Comparison of ENCODE assay signal across 10 cellular contexts in the genomic region with DNA sequence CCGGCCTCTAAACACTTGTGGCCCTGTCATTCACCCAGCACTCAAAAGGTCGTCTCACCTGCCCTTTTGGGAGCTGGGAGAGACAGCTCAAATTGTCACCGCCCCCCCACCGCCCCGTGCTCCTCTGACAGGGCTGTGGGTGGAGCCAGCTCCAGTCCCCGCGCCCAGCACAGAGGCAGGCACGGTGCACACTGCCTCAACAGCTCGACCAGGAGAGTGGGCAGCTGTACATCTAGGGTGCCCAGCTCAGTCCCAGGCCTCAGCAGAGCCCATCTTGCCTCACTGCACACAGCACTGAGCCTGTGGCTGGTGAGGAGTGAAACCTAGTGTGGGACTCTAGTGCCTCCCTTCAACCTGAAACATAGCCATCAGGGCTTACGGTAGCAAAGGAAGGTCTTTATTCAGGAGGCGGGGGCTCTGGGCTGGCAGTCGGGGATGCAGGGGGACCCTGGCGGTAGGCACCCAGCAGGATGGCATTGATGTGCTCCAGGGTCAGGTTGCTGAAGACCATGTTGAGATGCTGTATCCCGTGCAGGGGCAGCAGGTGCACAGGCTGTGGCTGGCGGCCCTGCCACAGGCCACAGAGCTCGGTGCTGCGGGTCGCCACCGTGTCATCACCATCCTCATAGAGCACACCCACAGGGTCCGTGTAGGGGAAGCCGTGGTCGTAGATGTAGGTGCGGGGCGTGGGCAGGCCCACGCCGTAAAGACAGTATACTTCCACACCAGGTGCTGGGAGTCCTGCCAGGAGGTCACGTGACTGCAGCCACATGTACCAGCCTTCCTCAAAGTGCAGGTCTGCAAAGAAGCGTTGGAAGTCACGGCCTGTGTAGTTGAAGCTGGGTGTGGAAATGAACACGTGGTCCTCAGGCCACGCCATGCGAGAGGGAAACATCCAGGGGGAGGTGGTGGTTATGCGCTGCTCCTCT. TPM values are rescaled to one million over a fixed set of nuclear protein-coding genes. Genes with fewer than 3 reads are reported as not detected.
DNase-seq lines count a peak whose midpoint lies in the region; ATAC-seq and TF ChIP-seq lines count a peak whose summit lies in the region.
"Had no signal": no experiment of that assay in that cellular context is flagged by ENCODE, and none has a peak within 500 bp of the region (broad histone marks: within the 10 kb centered on the region; RNA-seq: fewer than 3 reads in every experiment).

No MANE protein-coding gene starts in this region.

- H3K4me3 ChIP-seq in CD8-positive, alpha-beta T cell (ENCODE audit: low read depth, low read length), result no peak overlapping the region

- H3K36me3 ChIP-seq in CD8-positive, alpha-beta T cell (ENCODE audit: insufficient read depth, low read length), result peaks cover 11% of the 10 kb centered on the region

- CTCF ChIA-PET in CD8-positive, alpha-beta T cell (lab: Charles Lee), result interaction anchor here (0.6 to 6.7 kb wide), 10 partner anchors 9 to 123 kb away, joined by 3 to 42 read pairs (median 8); a partner anchor contains a TSS
- CTCF ChIA-PET in MCF 10A (lab: Yijun Ruan, JAX), result interaction anchor here (0.7 to 2.3 kb wide), 4 partner anchors 10 to 123 kb away, joined by 3 to 6 read pairs (median 4); no protein-coding TSS in a partner anchor

- BruUV-seq in MCF 10A (replicated peaks; lab: Mats Ljungman, UMichigan), result no TSS peak

- H3K4me1 ChIP-seq in CD8-positive, alpha-beta T cell (ENCODE audit: insufficient read depth, low read length), result peaks cover 53% of the 10 kb centered on the region

- POLR2A ChIA-PET in CD8-positive, alpha-beta T cell (lab: Charles Lee), result no interaction called here
- POLR2A ChIA-PET in MCF 10A (lab: Yijun Ruan, JAX), result interaction anchor here (0.7 to 2.8 kb wide), 5 partner anchors 8 to 133 kb away, joined by 3 to 11 read pairs (median 3); a partner anchor contains a TSS

- peak overlapping the region; percentile 35 for H3K4me3 Mint-ChIP-seq in CD8-positive, alpha-beta T cell
- peak overlapping the region; percentile 78 for H3K4me3 Mint-ChIP-seq in T-helper 17 cell
- peak overlapping the region; percentile 29 for H3K4me3 Mint-ChIP-seq in activated naive CD8-positive, alpha-beta T cell treated with anti-CD3 and anti-CD28 coated beads, Interleukin-2, amount 50 U/mL, for 24 hours
- H3K4me3 Mint-ChIP-seq in MCF 10A (ENCODE audit: unreplicated experiment), result no peak overlapping the region

- H3K4me1 Mint-ChIP-seq in CD8-positive, alpha-beta T cell (ENCODE audit: low read depth), result peaks cover 46% of the 10 kb centered on the region
- H3K4me1 Mint-ChIP-seq in T-helper 17 cell (peaks cover 31% of the 10 kb centered on the region), MCF 10A (ENCODE audit: insufficient read depth, unreplicated experiment) (peaks cover 21% of the 10 kb centered on the region)
- peaks cover 42% of the 10 kb centered on the region for H3K4me1 Mint-ChIP-seq in activated naive CD8-positive, alpha-beta T cell treated with anti-CD3 and anti-CD28 coated beads, Interleukin-2, amount 50 U/mL, for 24 hours

- no peak for TF ChIP-seq CTCF in CD8-positive, alpha-beta T cell (IDR thresholded peaks at IDR 0.05)
- TF ChIP-seq CTCF in MCF 10A (IDR thresholded peaks at IDR 0.05; ENCODE audit: unreplicated experiment), result no peak

- peaks cover 24% of the 10 kb centered on the region for H3K36me3 Mint-ChIP-seq in CD8-positive, alpha-beta T cell
- H3K36me3 Mint-ChIP-seq in T-helper 17 cell (ENCODE audit: low read depth) (peaks cover 7% of the 10 kb centered on the region), MCF 10A (ENCODE audit: insufficient read depth, unreplicated experiment) (peaks cover 79% of the 10 kb centered on the region)
- peaks cover 24% of the 10 kb centered on the region for H3K36me3 Mint-ChIP-seq in activated naive CD8-positive, alpha-beta T cell treated with anti-CD3 and anti-CD28 coated beads, Interleukin-2, amount 50 U/mL, for 24 hours (ENCODE audit: low read depth)

- H3K27ac ChIP-seq in CD8-positive, alpha-beta T cell (ENCODE audit: low read depth, low read length), result no peak overlapping the region

- intact Hi-C loops in CD8-positive, alpha-beta T cell (cut with DNase I, micrococcal nuclease), result loop anchor here (5.0 to 10.0 kb wide), 6 partner anchors 107 to 1395 kb away; a partner anchor contains a TSS
- intact Hi-C loops in MCF 10A (cut with micrococcal nuclease), result no loop called here

- no peaks in the 10 kb centered on the region for H3K9me3 Mint-ChIP-seq in CD8-positive, alpha-beta T cell
- no peaks in the 10 kb centered on the region for H3K9me3 Mint-ChIP-seq in activated naive CD8-positive, alpha-beta T cell treated with anti-CD3 and anti-CD28 coated beads, Interleukin-2, amount 50 U/mL, for 24 hours
- no peaks in the 10 kb centered on the region for H3K9me3 Mint-ChIP-seq in MCF 10A (ENCODE audit: unreplicated experiment)

- H3K27ac Mint-ChIP-seq in CD8-positive, alpha-beta T cell, result peak overlapping the region; percentile 94
- peak overlapping the region; percentile 78 for H3K27ac Mint-ChIP-seq in T-helper 17 cell
- peak overlapping the region; percentile 78 for H3K27ac Mint-ChIP-seq in activated naive CD8-positive, alpha-beta T cell treated with anti-CD3 and anti-CD28 coated beads, Interleukin-2, amount 50 U/mL, for 24 hours
- H3K27ac Mint-ChIP-seq in MCF 10A (ENCODE audit: low read depth, unreplicated experiment), result no peak overlapping the region

- DNase-seq in CD8-positive, alpha-beta T cell, result peak in 6 of 7 experiments; percentile 21 to 65 (median 45)
- no peak for DNase-seq in T-helper 17 cell
- peak; percentile 74 for DNase-seq in activated naive CD8-positive, alpha-beta T cell treated with anti-CD3 and anti-CD28 coated beads, Interleukin-2, amount 50 U/mL, for 24 hours
- DNase-seq in stimulated activated CD4-positive, alpha-beta T cell treated with anti-CD3 and anti-CD28 coated beads, Interleukin-12 subunit alpha, Interleukin-12 subunit beta, amount 100 ng/mL, for 4 hours, result peak; percentile 64
- DNase-seq in MCF 10A (ENCODE audit: unreplicated experiment), result no peak
- no peak for DNase-seq in activated CD4-positive, CD25-positive, alpha-beta regulatory T cell treated with anti-CD3 and anti-CD28 coated beads, Interleukin-2, amount 50 U/mL, for 72 hours
- DNase-seq: DMS 273 treated with DMSO at 0.1 percent for 48 hours had no signal

- H3K27me3 ChIP-seq in CD8-positive, alpha-beta T cell (ENCODE audit: insufficient read depth, low read length), result no peaks in the 10 kb centered on the region

- no peaks in the 10 kb centered on the region for H3K27me3 Mint-ChIP-seq in CD8-positive, alpha-beta T cell (ENCODE audit: low read depth)
- H3K27me3 Mint-ChIP-seq in T-helper 17 cell (no peaks in the 10 kb centered on the region), MCF 10A (ENCODE audit: insufficient read depth, unreplicated experiment) (no peaks in the 10 kb centered on the region)
- H3K27me3 Mint-ChIP-seq in activated naive CD8-positive, alpha-beta T cell treated with anti-CD3 and anti-CD28 coated beads, Interleukin-2, amount 50 U/mL, for 24 hours, result no peaks in the 10 kb centered on the region

- no peaks in the 10 kb centered on the region for H3K9me3 ChIP-seq in CD8-positive, alpha-beta T cell (ENCODE audit: low read length)
- H3K9me3 ChIP-seq in T-helper 17 cell (ENCODE audit: control insufficient read depth, low read length, poor library complexity, severe bottlenecking), result no peaks in the 10 kb centered on the region

- no peak for ATAC-seq in CD8-positive, alpha-beta T cell
- ATAC-seq in T-helper 17 cell, result no peak
- ATAC-seq in activated naive CD8-positive, alpha-beta T cell treated with anti-CD3 and anti-CD28 coated beads, Interleukin-2, amount 50 U/mL, for 24 hours, result peak; percentile 33
- ATAC-seq in GM18502 (IDR thresholded peaks at IDR 0.05; ENCODE audit: poor library complexity, unreplicated experiment), result no peak
- no peak for ATAC-seq in GM21390 (IDR thresholded peaks at IDR 0.05; ENCODE audit: unreplicated experiment)
- ATAC-seq: esophagus mucosa had no signal

RNA-seq across cellular contexts. Expression of a gene that starts 3.1 kb away (rescaled TPM):
- total RNA-seq in CD8-positive, alpha-beta T cell, result 10 to 100 TPM; 82.0 to 83.9 TPM
- total RNA-seq in T-helper 17 cell, result 100 to 1,000 TPM in 1 of 2 donors, 10 to 100 TPM in 1; 93.7 to 119 TPM
- total RNA-seq in MCF 10A (2022), result 20.3 and 32.7 TPM in 2 replicates

RNA-seq across cellular contexts. Expression of a gene that starts 4.1 kb away (rescaled TPM):
- 1 to 10 TPM; 3.3 to 5.8 TPM for total RNA-seq in CD8-positive, alpha-beta T cell
- total RNA-seq in T-helper 17 cell, result 1 to 10 TPM; 4.6 to 5.7 TPM
- 35.3 and 44.5 TPM in 2 replicates for total RNA-seq in MCF 10A (2022)

RNA-seq across cellular contexts. Expression of a gene that starts 8.1 kb away (rescaled TPM):
- 10 to 100 TPM; 16.6 to 18.6 TPM for total RNA-seq in CD8-positive, alpha-beta T cell
- 1 to 10 TPM; 6.7 to 8.4 TPM for total RNA-seq in T-helper 17 cell
- total RNA-seq in MCF 10A (2022), result 0.52 and 1.6 TPM in 2 replicates

RNA-seq across cellular contexts. Expression of a gene that starts 28.7 kb away (rescaled TPM):
- 10 to 100 TPM; 20.1 to 20.7 TPM for total RNA-seq in CD8-positive, alpha-beta T cell
- total RNA-seq in T-helper 17 cell, result 10 to 100 TPM; 19.5 to 24.3 TPM
- 107 TPM in 2 replicates for total RNA-seq in MCF 10A (2022)

RNA-seq across cellular contexts. Expression of a gene that starts 40.5 kb away (rescaled TPM):
- total RNA-seq in CD8-positive, alpha-beta T cell, result under 1 TPM; 0.30 to 0.58 TPM
- total RNA-seq in T-helper 17 cell (under 1 TPM; 0.22 to 0.68 TPM), MCF 10A (2022) (not detected in 2 replicates)

Comparison
In these comparisons a context has a peak if more than half of its experiments do, and no peak if none do; other contexts are left out.
1. DNase-seq: peak in CD8-positive, alpha-beta T cell (6 of 7), activated naive CD8-positive, alpha-beta T cell treated with anti-CD3 and anti-CD28 coated beads, Interleukin-2, amount 50 U/mL, for 24 hours (single experiment) and stimulated activated CD4-positive, alpha-beta T cell treated with anti-CD3 and anti-CD28 coated beads, Interleukin-12 subunit alpha, Interleukin-12 subunit beta, amount 100 ng/mL, for 4 hours (single experiment); none in T-helper 17 cell (0 of 3), MCF 10A (single experiment) and activated CD4-positive, CD25-positive, alpha-beta regulatory T cell treated with anti-CD3 and anti-CD28 coated beads, Interleukin-2, amount 50 U/mL, for 72 hours (single experiment).